ENCODE assay signal across 8 cellular contexts in genomic region chr9:129607026-129607397, GRCh38. TPM values are rescaled to one million over a fixed set of nuclear protein-coding genes. Genes with fewer than 3 reads are reported as not detected.
DNase-seq lines count a peak whose midpoint lies in the region; ATAC-seq, FAIRE-seq and TF ChIP-seq lines count a peak whose summit lies in the region.

No MANE protein-coding gene starts in this region.

- H3K36me3 ChIP-seq in WERI-Rb-1 (no peaks in the 10 kb centered on the region), kidney (ENCODE audit: control insufficient read depth in 1 of 2, insufficient read depth in 2 of 2, low read length in 2 of 2) (no peaks in the 10 kb centered on the region)

- H3K27me3 ChIP-seq in WERI-Rb-1 (ENCODE audit: insufficient read depth, low read depth, severe bottlenecking) = no peaks in the 10 kb centered on the region

- no peaks in the 10 kb centered on the region for H3K9me3 Mint-ChIP-seq in stimulated activated naive CD8-positive, alpha-beta T cell treated with anti-CD3 and anti-CD28 coated beads, Interleukin-15, amount 100 ng/mL, for 72 hours

- no peaks in the 10 kb centered on the region for H3K27me3 Mint-ChIP-seq in stimulated activated naive CD8-positive, alpha-beta T cell treated with anti-CD3 and anti-CD28 coated beads, Interleukin-15, amount 100 ng/mL, for 72 hours

- peaks cover 18 to 28% of the 10 kb centered on the region in 2 donors for H3K4me1 ChIP-seq in kidney (ENCODE audit: control insufficient read depth in 1 of 2, insufficient read depth in 1 of 2, low read depth in 1 of 2, low read length in 2 of 2)

- peak; percentile 93 for DNase-seq in DMS 273 (lab: John Stamatoyannopoulos, UW; ENCODE audit: unreplicated experiment)
- no peak for DNase-seq in DMS 273 treated with DMSO at 0.1 percent for 48 hours (lab: John Stamatoyannopoulos, UW)
- DNase-seq in WERI-Rb-1 = no peak
- peak; percentile 72 for DNase-seq in kidney
- no peak for DNase-seq in stimulated activated naive CD8-positive, alpha-beta T cell treated with anti-CD3 and anti-CD28 coated beads, Interleukin-15, amount 100 ng/mL, for 72 hours
- DNase-seq in LoVo (ENCODE audit: low spot score) = no peak
- no peak for DNase-seq in amniotic stem cell (lab: John Stamatoyannopoulos, UW)

- no peak for TF ChIP-seq CTCF in WERI-Rb-1 (IDR thresholded peaks at IDR 0.05; ENCODE audit: low read depth, low read length)
- no peak for TF ChIP-seq CTCF in kidney (IDR thresholded peaks at IDR 0.05; ENCODE audit: borderline replicate concordance, extremely low read depth, insufficient read depth)

- H3K9me3 ChIP-seq in WERI-Rb-1 (ENCODE audit: severe bottlenecking) = no peaks in the 10 kb centered on the region
- no peaks in the 10 kb centered on the region for H3K9me3 ChIP-seq in kidney (ENCODE audit: control insufficient read depth in 1 of 2, low read length in 2 of 2)

- peaks cover 84% of the 10 kb centered on the region for H3K4me1 Mint-ChIP-seq in stimulated activated naive CD8-positive, alpha-beta T cell treated with anti-CD3 and anti-CD28 coated beads, Interleukin-15, amount 100 ng/mL, for 72 hours

- H3K4me3 ChIP-seq in WERI-Rb-1 (ENCODE audit: low read depth, low read length) (no peak overlapping the region), kidney (ENCODE audit: low read length in 2 of 2) (no peak overlapping the region)

- H3K9ac ChIP-seq in kidney (ENCODE audit: low read length in 2 of 2) = peak overlapping the region in 1 of 2 donors; percentile 37

- peak overlapping the region; percentile 57 to 67 for H3K4me3 Mint-ChIP-seq in stimulated activated naive CD8-positive, alpha-beta T cell treated with anti-CD3 and anti-CD28 coated beads, Interleukin-15, amount 100 ng/mL, for 72 hours

- intact Hi-C loops in kidney (cut with DNase I) = loop anchor here (10.0 kb wide), 1 partner anchor 112 kb away; no protein-coding TSS in a partner anchor

- peak overlapping the region; percentile 75 to 90 for H3K27ac Mint-ChIP-seq in stimulated activated naive CD8-positive, alpha-beta T cell treated with anti-CD3 and anti-CD28 coated beads, Interleukin-15, amount 100 ng/mL, for 72 hours

- H3K27ac ChIP-seq in WERI-Rb-1 = peak overlapping the region; percentile 68
- peak overlapping the region; percentile 85 to 91 for H3K27ac ChIP-seq in kidney (ENCODE audit: low read depth in 2 of 2, low read length in 2 of 2)

- no peak for FAIRE-seq in kidney (lab: Jason Lieb, UNC)

- ATAC-seq in stimulated activated naive CD8-positive, alpha-beta T cell treated with anti-CD3 and anti-CD28 coated beads, Interleukin-15, amount 100 ng/mL, for 72 hours = no peak
- no peak for ATAC-seq in GM21526 (IDR thresholded peaks at IDR 0.05; ENCODE audit: low FRiP score, unreplicated experiment)

RNA-seq across cellular contexts. Expression of gene C9orf50, which starts 13.9 kb away (rescaled TPM):
- total RNA-seq in kidney = 1.1 TPM
- 2.8 TPM for polyA plus RNA-seq in kidney (ENCODE audit: insufficient read depth, low read depth, low replicate concordance)

RNA-seq across cellular contexts. Expression of gene NTMT1, which starts 19.0 kb away (rescaled TPM):
- 32.6 TPM for total RNA-seq in kidney
- 61.2 TPM for polyA plus RNA-seq in kidney (ENCODE audit: insufficient read depth, low read depth, low replicate concordance)

RNA-seq across cellular contexts. Expression of gene ASB6, which starts 34.9 kb away (rescaled TPM):
- total RNA-seq in kidney = 22.5 TPM
- polyA plus RNA-seq in kidney (ENCODE audit: insufficient read depth, low read depth, low replicate concordance) = 18.1 TPM

RNA-seq across cellular contexts. Expression of gene PRRX2, which starts 58.4 kb away (rescaled TPM):
- total RNA-seq in kidney = 1.8 TPM
- polyA plus RNA-seq in kidney (ENCODE audit: insufficient read depth, low read depth, low replicate concordance) = 2.3 TPM

Comparison
In these comparisons a context has a peak if more than half of its experiments do, and no peak if none do; other contexts are left out.
1. DNase-seq: peak in DMS 273 (single experiment) and kidney (single experiment); none in DMS 273 treated with DMSO at 0.1 percent for 48 hours (single experiment), WERI-Rb-1 (single experiment), stimulated activated naive CD8-positive, alpha-beta T cell treated with anti-CD3 and anti-CD28 coated beads, Interleukin-15, amount 100 ng/mL, for 72 hours (0 of 2), LoVo (single experiment) and amniotic stem cell (single experiment).